In the genomic region with DNA sequence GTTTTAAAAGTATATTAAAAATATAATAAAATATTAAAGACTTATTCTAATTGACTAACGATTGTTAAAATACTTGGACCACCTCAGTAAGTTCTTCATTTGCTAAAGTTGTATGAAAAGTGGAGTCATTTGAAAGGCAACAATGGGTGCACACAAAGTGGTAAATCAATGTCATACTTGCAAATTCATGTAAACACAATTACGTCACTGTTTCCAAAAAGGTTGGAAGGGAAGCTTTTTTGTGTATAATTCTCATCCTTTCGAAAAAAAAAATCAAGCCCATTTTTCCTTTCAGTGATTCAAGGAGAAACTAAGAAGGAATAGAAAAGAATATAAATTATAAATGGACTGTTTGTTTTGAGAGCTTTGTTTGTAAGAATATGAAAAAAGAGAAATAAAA, we compare ENCODE assay signal across 2 cellular contexts.
A peak's percentile ranks its signal among the peaks of the same experiment; 100 is the strongest.
TF ChIP-seq lines count a peak whose summit lies in the region.

No MANE protein-coding gene starts in this region.

TF ChIP-seq in HepG2, 621 proteins besides CTCF, POLR2A, EP300 and RAD21 (continued from another document):
- TF ChIP-seq, protein P1, sequence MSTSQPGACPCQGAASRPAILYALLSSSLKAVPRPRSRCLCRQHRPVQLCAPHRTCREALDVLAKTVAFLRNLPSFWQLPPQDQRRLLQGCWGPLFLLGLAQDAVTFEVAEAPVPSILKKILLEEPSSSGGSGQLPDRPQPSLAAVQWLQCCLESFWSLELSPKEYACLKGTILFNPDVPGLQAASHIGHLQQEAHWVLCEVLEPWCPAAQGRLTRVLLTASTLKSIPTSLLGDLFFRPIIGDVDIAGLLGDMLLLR (CRISPR knock-in tag; IDR thresholded peaks at IDR 0.05) = no peak
- peak; percentile 59; the same call in 1 of the 2 replicates for TF ChIP-seq CREB1 (IDR thresholded peaks at IDR 0.05)
- TF ChIP-seq CREB1 (CRISPR knock-in tag; IDR thresholded peaks at IDR 0.05) = no peak
- TF ChIP-seq ATF7 (IDR thresholded peaks at IDR 0.05) = peak; percentile 76
- no peak for TF ChIP-seq ATF7 (CRISPR knock-in tag; IDR thresholded peaks at IDR 0.05)
- no peak for TF ChIP-seq RBFOX2 (IDR thresholded peaks at IDR 0.05; ENCODE audit: low read depth, low read length)
- TF ChIP-seq AKAP8 (CRISPR knock-in tag; IDR thresholded peaks at IDR 0.05) = no peak
- TF ChIP-seq HES4 (CRISPR knock-in tag; IDR thresholded peaks at IDR 0.05; ENCODE audit: borderline replicate concordance) = no peak
- TF ChIP-seq ZNF431 (CRISPR knock-in tag; IDR thresholded peaks at IDR 0.05; ENCODE audit: borderline replicate concordance, low read depth) = no peak
- no peak for TF ChIP-seq ZFP1 (CRISPR knock-in tag; IDR thresholded peaks at IDR 0.05)
- TF ChIP-seq HCFC1 (IDR thresholded peaks at IDR 0.05; ENCODE audit: low read depth, low read length) = no peak
- no peak for TF ChIP-seq ZNF547 (CRISPR knock-in tag; IDR thresholded peaks at IDR 0.05)
- no peak for TF ChIP-seq ZNF430 (CRISPR knock-in tag; IDR thresholded peaks at IDR 0.05)
- TF ChIP-seq ZC3H13 (CRISPR knock-in tag; IDR thresholded peaks at IDR 0.05) = no peak
TF ChIP-seq in HepG2: peak in this region for 2.

TF ChIP-seq in HEK293, 187 proteins besides CTCF, POLR2A, EP300 and RAD21:
- TF ChIP-seq, protein P2, sequence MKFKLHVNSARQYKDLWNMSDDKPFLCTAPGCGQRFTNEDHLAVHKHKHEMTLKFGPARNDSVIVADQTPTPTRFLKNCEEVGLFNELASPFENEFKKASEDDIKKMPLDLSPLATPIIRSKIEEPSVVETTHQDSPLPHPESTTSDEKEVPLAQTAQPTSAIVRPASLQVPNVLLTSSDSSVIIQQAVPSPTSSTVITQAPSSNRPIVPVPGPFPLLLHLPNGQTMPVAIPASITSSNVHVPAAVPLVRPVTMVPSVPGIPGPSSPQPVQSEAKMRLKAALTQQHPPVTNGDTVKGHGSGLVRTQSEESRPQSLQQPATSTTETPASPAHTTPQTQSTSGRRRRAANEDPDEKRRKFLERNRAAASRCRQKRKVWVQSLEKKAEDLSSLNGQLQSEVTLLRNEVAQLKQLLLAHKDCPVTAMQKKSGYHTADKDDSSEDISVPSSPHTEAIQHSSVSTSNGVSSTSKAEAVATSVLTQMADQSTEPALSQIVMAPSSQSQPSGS (tag by site-specific recombination; IDR thresholded peaks at IDR 0.05; ENCODE audit: low read depth) = peak; percentile 60
- no peak for TF ChIP-seq ZNF610 (tag by site-specific recombination; IDR thresholded peaks at IDR 0.05; ENCODE audit: borderline replicate concordance)
- no peak for TF ChIP-seq PRDM6 (tag by site-specific recombination; IDR thresholded peaks at IDR 0.05)
